ENCODE assay signal across 28 cellular contexts in genomic region chr10:126205482-126206210, GRCh38.
"Had no signal": no experiment of that assay in that cellular context is flagged by ENCODE, and none has a peak within 500 bp of the region (broad histone marks: within the 10 kb centered on the region; RNA-seq: fewer than 3 reads in every experiment).

No MANE protein-coding gene starts in this region.

- H3K27ac ChIP-seq: colonic mucosa, esophagus muscularis mucosa, neutrophil, parathyroid adenoma, right lobe of liver, stomach, thyroid gland had no signal

- H3K27ac Mint-ChIP-seq: dendritic cell treated with granulocyte-macrophage colony-stimulating factor and Interleukin-4, amounts not matched to agents 40 ng/mL and 50 ng/mL, for 4 days; mesothelial cell of epicardium; naive B cell; natural killer cell treated with Interleukin-12 subunit alpha and Interleukin-12 subunit beta and Interleukin-15 and Interleukin-18, amount 100 ng/mL, for 72 hours; progenitor cell of endocrine pancreas; stimulated activated effector memory CD8-positive, alpha-beta T cell treated with anti-CD3 and anti-CD28 coated beads, Interleukin-12 subunit alpha, Interleukin-12 subunit beta, amount 100 ng/mL, for 72 hours had no signal

- H3K4me1 Mint-ChIP-seq: naive B cell; stimulated activated effector memory CD8-positive, alpha-beta T cell treated with anti-CD3 and anti-CD28 coated beads, Interleukin-12 subunit alpha, Interleukin-12 subunit beta, amount 100 ng/mL, for 72 hours had no signal

- H3K4me3 ChIP-seq: colonic mucosa, esophagus muscularis mucosa, lung, mucosa of descending colon, right lobe of liver, stomach, thyroid gland, vagina had no signal

- ATAC-seq: left lobe of liver; mucosa of descending colon; natural killer cell treated with Interleukin-12 subunit alpha and Interleukin-12 subunit beta and Interleukin-15 and Interleukin-18, amount 100 ng/mL, for 72 hours; right lobe of liver; stimulated activated effector memory CD8-positive, alpha-beta T cell treated with anti-CD3 and anti-CD28 coated beads, Interleukin-12 subunit alpha, Interleukin-12 subunit beta, amount 100 ng/mL, for 72 hours had no signal

- H3K4me3 Mint-ChIP-seq: dendritic cell treated with granulocyte-macrophage colony-stimulating factor and Interleukin-4, amounts not matched to agents 40 ng/mL and 50 ng/mL, for 4 days; mesothelial cell of epicardium; naive B cell; natural killer cell treated with Interleukin-12 subunit alpha and Interleukin-12 subunit beta and Interleukin-15 and Interleukin-18, amount 100 ng/mL, for 72 hours; neural crest cell; stimulated activated effector memory CD8-positive, alpha-beta T cell treated with anti-CD3 and anti-CD28 coated beads, Interleukin-12 subunit alpha, Interleukin-12 subunit beta, amount 100 ng/mL, for 72 hours had no signal

- DNase-seq: colonic mucosa; effector memory CD4-positive, alpha-beta T cell; kidney; mesenchymal stem cell; mucosa of descending colon; naive B cell; right lobe of liver; small intestine; stimulated activated CD4-positive, alpha-beta T cell treated with anti-CD3 and anti-CD28 coated beads, Interleukin-12 subunit alpha, Interleukin-12 subunit beta, amount 100 ng/mL, for 4 hours; stimulated activated CD4-positive, alpha-beta T cell treated with anti-CD3 and anti-CD28 coated beads, Interleukin-1b, Interleukin-23, amount 100 ng/mL, for 48 hours; stimulated activated CD4-positive, alpha-beta T cell treated with anti-CD3 and anti-CD28 coated beads, Interleukin-4, amount 100 ng/mL, for 1 hour; stimulated activated naive CD4-positive, alpha-beta T cell treated with Interleukin-2 at 50 U/mL for 16 hours; stomach; thyroid gland had no signal

- H3K36me3 ChIP-seq: colonic mucosa, esophagus muscularis mucosa, neutrophil, right lobe of liver, stomach, thyroid gland, vagina had no signal

- H3K9me3 ChIP-seq: colonic mucosa, esophagus muscularis mucosa, mucosa of descending colon, neutrophil, right lobe of liver, stomach, thyroid gland, vagina had no signal

- H2AFZ ChIP-seq: parathyroid adenoma had no signal

- FAIRE-seq: endothelial cell of umbilical vein, frontal cortex, kidney, small intestine had no signal

- H3K9ac ChIP-seq: parathyroid adenoma had no signal

- H3K79me2 ChIP-seq: parathyroid adenoma had no signal

- H3K27me3 ChIP-seq: colonic mucosa, neutrophil, right lobe of liver, thyroid gland, vagina had no signal

- H3K4me1 ChIP-seq: colonic mucosa, esophagus muscularis mucosa, parathyroid adenoma, right lobe of liver, stomach, thyroid gland had no signal

- H3K9me3 Mint-ChIP-seq: dendritic cell treated with granulocyte-macrophage colony-stimulating factor and Interleukin-4, amounts not matched to agents 40 ng/mL and 50 ng/mL, for 4 days; naive B cell; natural killer cell treated with Interleukin-12 subunit alpha and Interleukin-12 subunit beta and Interleukin-15 and Interleukin-18, amount 100 ng/mL, for 72 hours; stimulated activated effector memory CD8-positive, alpha-beta T cell treated with anti-CD3 and anti-CD28 coated beads, Interleukin-12 subunit alpha, Interleukin-12 subunit beta, amount 100 ng/mL, for 72 hours had no signal

- H3K36me3 Mint-ChIP-seq: mesothelial cell of epicardium; naive B cell; natural killer cell treated with Interleukin-12 subunit alpha and Interleukin-12 subunit beta and Interleukin-15 and Interleukin-18, amount 100 ng/mL, for 72 hours; stimulated activated effector memory CD8-positive, alpha-beta T cell treated with anti-CD3 and anti-CD28 coated beads, Interleukin-12 subunit alpha, Interleukin-12 subunit beta, amount 100 ng/mL, for 72 hours had no signal
